ENCODE assay signal across 2 cellular contexts in the genomic region with DNA sequence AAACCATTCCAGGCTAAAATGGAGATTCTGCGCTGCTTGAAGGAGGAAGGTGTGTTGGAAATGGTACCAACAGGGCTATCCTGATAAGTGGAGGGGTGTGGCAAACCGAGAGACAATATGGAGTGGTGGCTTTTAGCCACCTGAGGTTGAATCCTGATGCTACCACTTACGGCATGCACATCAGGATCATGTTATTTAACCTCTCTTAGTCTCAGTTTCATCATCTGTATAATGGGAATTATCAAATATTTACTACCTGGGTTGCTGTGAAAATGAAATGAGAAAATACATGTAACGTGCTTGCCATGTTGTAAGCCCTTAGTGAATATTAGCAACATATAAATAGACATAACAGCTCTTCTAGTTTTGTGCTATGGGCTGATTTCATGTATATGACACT.
TF ChIP-seq lines count a peak whose summit lies in the region.

No MANE protein-coding gene starts in this region.

TF ChIP-seq in HepG2, 621 proteins besides CTCF, POLR2A, EP300 and RAD21 (continued from another document):
- TF ChIP-seq, protein P1, sequence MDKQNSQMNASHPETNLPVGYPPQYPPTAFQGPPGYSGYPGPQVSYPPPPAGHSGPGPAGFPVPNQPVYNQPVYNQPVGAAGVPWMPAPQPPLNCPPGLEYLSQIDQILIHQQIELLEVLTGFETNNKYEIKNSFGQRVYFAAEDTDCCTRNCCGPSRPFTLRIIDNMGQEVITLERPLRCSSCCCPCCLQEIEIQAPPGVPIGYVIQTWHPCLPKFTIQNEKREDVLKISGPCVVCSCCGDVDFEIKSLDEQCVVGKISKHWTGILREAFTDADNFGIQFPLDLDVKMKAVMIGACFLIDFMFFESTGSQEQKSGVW (CRISPR knock-in tag; IDR thresholded peaks at IDR 0.05; ENCODE audit: borderline replicate concordance) = no peak
- TF ChIP-seq ZNF629 (CRISPR knock-in tag; conservative IDR thresholded peaks at IDR 0.05) = peak; percentile 65
- no peak for TF ChIP-seq ZMYM3 (CRISPR knock-in tag; IDR thresholded peaks at IDR 0.05)

TF ChIP-seq in K562, 482 proteins besides CTCF, POLR2A, EP300 and RAD21 (continued from another document):
- 0 out of 2 replicates have a peak, but pooled peaks have one; percentile 12 for TF ChIP-seq ESRRA (IDR thresholded peaks at IDR 0.05; ENCODE audit: borderline replicate concordance, low read depth)
- TF ChIP-seq SOX6 (IDR thresholded peaks at IDR 0.05) = no peak
- no peak for TF ChIP-seq ZNF146 (CRISPR knock-in tag; IDR thresholded peaks at IDR 0.05; ENCODE audit: unreplicated experiment)
- TF ChIP-seq RBM25 (IDR thresholded peaks at IDR 0.05; ENCODE audit: low read depth, low read length, severe bottlenecking) = peak; percentile 91
- TF ChIP-seq BCOR (IDR thresholded peaks at IDR 0.05) = peak; percentile 79
TF ChIP-seq in K562: peak in this region for 5.
